9 cellular contexts compared by ENCODE assay signal in the genomic region with DNA sequence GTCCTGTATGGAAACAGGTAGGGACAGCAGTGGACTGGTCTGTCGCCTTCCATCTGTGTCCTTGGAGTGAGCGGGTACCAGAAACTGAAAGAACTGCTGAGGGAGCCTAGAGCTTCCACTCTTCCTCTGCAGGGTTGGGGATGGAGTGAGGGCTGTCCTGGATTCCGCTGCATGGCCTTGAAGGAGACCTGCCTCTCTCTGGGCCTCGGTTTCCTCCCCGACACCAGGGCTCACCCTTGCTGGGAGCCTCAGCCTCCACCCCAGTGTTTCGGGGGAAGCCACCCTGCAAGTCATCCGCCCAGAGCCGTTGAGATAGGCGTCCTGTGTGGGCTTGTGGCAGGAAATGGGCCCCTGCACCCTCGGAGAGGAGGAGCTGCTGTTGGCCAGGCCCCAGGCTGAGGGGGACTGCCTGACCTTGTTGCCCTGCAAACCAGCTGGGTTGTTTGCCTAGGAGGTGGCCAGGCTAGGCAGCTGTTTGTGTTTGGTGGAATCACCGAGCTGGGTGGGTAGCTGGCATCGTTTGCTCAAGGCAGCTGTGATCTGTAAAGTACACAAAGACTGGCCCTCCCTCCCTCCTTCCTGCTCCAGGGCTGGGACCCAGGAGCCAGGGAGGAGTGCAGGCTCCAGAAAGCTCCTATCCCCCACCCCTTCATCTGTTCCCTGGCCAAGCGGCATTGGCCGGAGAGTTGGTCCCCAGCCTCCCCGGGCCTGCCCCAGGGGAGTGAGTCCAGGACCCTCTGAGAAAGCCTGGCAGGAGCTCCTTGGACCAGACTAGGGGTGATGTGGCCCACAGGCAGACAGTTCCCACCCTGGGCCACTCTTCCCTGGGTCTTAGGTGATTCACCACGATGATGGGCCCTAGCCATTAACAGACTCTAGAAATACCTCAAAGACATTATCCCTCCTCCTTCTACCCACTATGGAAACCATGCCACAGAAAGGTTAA. TPM values are rescaled to one million over a fixed set of nuclear protein-coding genes. Genes with fewer than 3 reads are reported as not detected.
DNase-seq lines count a peak whose midpoint lies in the region; ATAC-seq, FAIRE-seq and TF ChIP-seq lines count a peak whose summit lies in the region.
"Had no signal": no experiment of that assay in that cellular context is flagged by ENCODE, and none has a peak within 500 bp of the region (broad histone marks: within the 10 kb centered on the region; RNA-seq: fewer than 3 reads in every experiment).

No MANE protein-coding gene starts in this region.

- no peaks in the 10 kb centered on the region for H3K27me3 Mint-ChIP-seq in activated naive CD8-positive, alpha-beta T cell

- H3K27ac ChIP-seq in muscle layer of duodenum (ENCODE audit: low read length) (no peak overlapping the region), urinary bladder (ENCODE audit: low read depth) (no peak overlapping the region), uterus (no peak overlapping the region)

- ATAC-seq in HG02870 (IDR thresholded peaks at IDR 0.05; ENCODE audit: unreplicated experiment) = peak; percentile 52

- 33% methylated on average over 16 of the region's 16 CpGs for WGBS in urinary bladder

- H3K36me3 Mint-ChIP-seq in activated naive CD8-positive, alpha-beta T cell = no peaks in the 10 kb centered on the region

- TF ChIP-seq CTCF in uterus (IDR thresholded peaks at IDR 0.05) = no peak

- H3K4me3 ChIP-seq in muscle layer of duodenum (ENCODE audit: low read depth in 1 of 2, low read length in 2 of 2) (peak overlapping the region; percentile 9 to 54), urinary bladder (ENCODE audit: low read depth, low read length) (peak overlapping the region; percentile 46), uterus (no peak overlapping the region)

- no peaks in the 10 kb centered on the region for H3K36me3 ChIP-seq in muscle layer of duodenum (ENCODE audit: control insufficient read depth in 1 of 2, insufficient read depth in 2 of 2, low read length in 2 of 2)
- no peaks in the 10 kb centered on the region for H3K36me3 ChIP-seq in urinary bladder (ENCODE audit: insufficient read depth)
- no peaks in the 10 kb centered on the region for H3K36me3 ChIP-seq in uterus

- peak overlapping the region; percentile 85 for H3K4me3 Mint-ChIP-seq in activated naive CD8-positive, alpha-beta T cell

- H3K4me1 ChIP-seq in muscle layer of duodenum (ENCODE audit: control insufficient read depth in 1 of 2, insufficient read depth in 2 of 2, low read length in 2 of 2) (peaks cover 10 to 29% of the 10 kb centered on the region in 2 donors), urinary bladder (ENCODE audit: insufficient read depth) (no peaks in the 10 kb centered on the region), uterus (peaks cover 0 to 13% of the 10 kb centered on the region in 2 donors)

- no peak; the same call in 1 of the 2 replicates for TF ChIP-seq POLR2A in GM12892 (IDR thresholded peaks at IDR 0.05; ENCODE audit: low read depth, low read length)
- TF ChIP-seq POLR2A in uterus (IDR thresholded peaks at IDR 0.05) = no peak

- intact Hi-C loops in uterus (cut with DNase I; ENCODE audit: low total_unique reads) = no loop called here

- H3K9me3 Mint-ChIP-seq in activated naive CD8-positive, alpha-beta T cell (ENCODE audit: low read depth) = no peaks in the 10 kb centered on the region

- peak; percentile 82 for FAIRE-seq in GM12892 (lab: Jason Lieb, UNC)

- DNase-seq in GM12892 (ENCODE audit: insufficient read length) = peak; percentile 87
- DNase-seq in SKM-1 treated with dmso at 0.1 percent for 144 hours (lab: John Stamatoyannopoulos, UW; ENCODE audit: unreplicated experiment) = peak; percentile 39
- no peak for DNase-seq in cortex of kidney (lab: John Stamatoyannopoulos, UW)
- no peak for DNase-seq in uterus

- peak overlapping the region; percentile 86 for H3K27ac Mint-ChIP-seq in activated naive CD8-positive, alpha-beta T cell

- H3K27me3 ChIP-seq in muscle layer of duodenum (ENCODE audit: low read depth, low read length) = peaks cover 25% of the 10 kb centered on the region
- peaks cover 0 to 22% of the 10 kb centered on the region in 2 donors for H3K27me3 ChIP-seq in uterus

- H3K9me3 ChIP-seq in muscle layer of duodenum (ENCODE audit: control insufficient read depth in 1 of 2, low read length in 2 of 2) (no peaks in the 10 kb centered on the region), uterus (no peaks in the 10 kb centered on the region)

- H3K4me1 Mint-ChIP-seq in activated naive CD8-positive, alpha-beta T cell (ENCODE audit: low read depth) = peaks cover 58% of the 10 kb centered on the region

RNA-seq across cellular contexts. Expression of gene RAB37, which starts 1.3 kb away (rescaled TPM):
- polyA plus RNA-seq in GM12892 (2012; ENCODE audit: missing spikeins) = 10.3 TPM
- total RNA-seq in urinary bladder (3.2 TPM), uterus (1 to 10 TPM in 3 of 4 donors, under 1 TPM in 1; under 0.01 to 5.0 (median 1.7) TPM)
- 6.7 TPM for polyA plus RNA-seq in urinary bladder

RNA-seq across cellular contexts. Expression of gene NHERF1, which starts 10.1 kb away (rescaled TPM):
- polyA plus RNA-seq in GM12892 (2012; ENCODE audit: missing spikeins) = 26.2 TPM
- 8.5 TPM for total RNA-seq in urinary bladder
- 16.7 TPM for polyA plus RNA-seq in urinary bladder
- 10 to 100 TPM in 3 of 4 donors, 1 to 10 TPM in 1; 3.3 to 16.9 (median 12.0) TPM for total RNA-seq in uterus

RNA-seq across cellular contexts. Expression of gene CD300LF, which starts 25.6 kb away (rescaled TPM):
- polyA plus RNA-seq in GM12892 (2012; ENCODE audit: missing spikeins) = not detected
- 0.63 TPM for total RNA-seq in urinary bladder
- 1.3 TPM for polyA plus RNA-seq in urinary bladder
- under 1 TPM in 2 of 4 donors, not detected in 2; 0.27 to 0.41 TPM for total RNA-seq in uterus
- total RNA-seq: NCI-H460 had no signal

RNA-seq across cellular contexts. Expression of gene NAT9, which starts 37.8 kb away (rescaled TPM):
- polyA plus RNA-seq in GM12892 (2012; ENCODE audit: missing spikeins) = 36.4 TPM
- total RNA-seq in urinary bladder = 20.7 TPM
- polyA plus RNA-seq in urinary bladder = 33.3 TPM
- total RNA-seq in uterus = 10 to 100 TPM in 3 of 4 donors, 1 to 10 TPM in 1; 5.4 to 53.3 (median 33.9) TPM

Comparison
In these comparisons a context has a peak if more than half of its experiments do, and no peak if none do; other contexts are left out.
1. DNase-seq: peak in GM12892 (single experiment) and SKM-1 treated with dmso at 0.1 percent for 144 hours (single experiment); none in cortex of kidney (single experiment) and uterus (0 of 2).
2. H3K4me3 ChIP-seq: peak in muscle layer of duodenum (2 of 2) and urinary bladder (single experiment); none in uterus (0 of 2).